ENCODE assay signal across 1 cellular context in genomic region chr14:40463886-40464285, GRCh38.
TF ChIP-seq lines count a peak whose summit lies in the region.

No MANE protein-coding gene starts in this region.

TF ChIP-seq in GM23338, 12 proteins besides CTCF, POLR2A, EP300 and RAD21 (continued from another document):
- no peak for TF ChIP-seq ZNF462 (CRISPR knock-in tag; IDR thresholded peaks at IDR 0.05)
- TF ChIP-seq ZNF331 (CRISPR knock-in tag; IDR thresholded peaks at IDR 0.05; ENCODE audit: low read depth) = no peak
- TF ChIP-seq ETS1 (IDR thresholded peaks at IDR 0.05) = no peak
- TF ChIP-seq JUNB (IDR thresholded peaks at IDR 0.05; ENCODE audit: unreplicated experiment) = no peak
- TF ChIP-seq STAT1 (IDR thresholded peaks at IDR 0.05; ENCODE audit: unreplicated experiment) = no peak
- no peak for TF ChIP-seq EZH2 (IDR thresholded peaks at IDR 0.05; ENCODE audit: low read depth, unreplicated experiment)
- no peak for TF ChIP-seq POLR2AphosphoS5 (IDR thresholded peaks at IDR 0.05; ENCODE audit: low read depth)
- TF ChIP-seq NANOG (IDR thresholded peaks at IDR 0.05; ENCODE audit: borderline replicate concordance) = no peak
- TF ChIP-seq CREB1 (CRISPR knock-in tag; IDR thresholded peaks at IDR 0.05; ENCODE audit: low read depth) = no peak
- TF ChIP-seq EZH2phosphoT487 (IDR thresholded peaks at IDR 0.05; ENCODE audit: unreplicated experiment) = no peak
- no peak for TF ChIP-seq ZNF114 (CRISPR knock-in tag; IDR thresholded peaks at IDR 0.05)
TF ChIP-seq in GM23338: peak in this region for 0.
